Comparison of ENCODE assay signal across 1 cellular context in the genomic region with DNA sequence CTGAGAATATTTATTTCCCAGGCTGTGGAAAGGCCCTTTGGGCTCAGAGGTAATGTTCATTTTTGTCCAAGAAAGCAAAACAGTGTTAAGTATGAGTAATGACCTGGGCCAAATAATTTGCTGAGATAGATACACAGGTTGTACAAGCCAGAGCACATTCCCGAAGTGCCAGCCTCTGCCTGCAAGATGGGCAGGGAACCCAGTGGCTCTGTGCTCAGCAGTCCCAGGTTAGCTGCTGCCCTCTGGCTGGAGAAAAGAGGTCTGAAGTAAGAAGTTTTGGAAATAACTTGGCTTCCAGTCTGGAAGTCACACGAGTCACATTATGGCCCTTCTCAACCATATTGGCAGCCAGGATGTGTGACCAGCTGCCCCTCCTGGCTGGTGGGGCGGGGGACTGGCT.
TF ChIP-seq lines count a peak whose summit lies in the region.

No MANE protein-coding gene starts in this region.

TF ChIP-seq in IMR-90, 13 proteins besides CTCF, POLR2A, EP300 and RAD21:
- TF ChIP-seq BHLHE40 (IDR thresholded peaks at IDR 0.05; ENCODE audit: low read depth, low read length) (no peak), RFX5 (IDR thresholded peaks at IDR 0.05; ENCODE audit: low read depth, low read length) (no peak), CHD1 (IDR thresholded peaks at IDR 0.05; ENCODE audit: low read depth, low read length) (no peak), RCOR1 (IDR thresholded peaks at IDR 0.05; ENCODE audit: insufficient replicate concordance, low read length) (no peak), SMC3 (IDR thresholded peaks at IDR 0.05; ENCODE audit: low read depth, low read length) (no peak), MAFK (IDR thresholded peaks at IDR 0.05; ENCODE audit: low read depth, low read length) (no peak), MXI1 (IDR thresholded peaks at IDR 0.05; ENCODE audit: borderline replicate concordance, low read depth, low read length) (no peak), CEBPB (IDR thresholded peaks at IDR 0.05; ENCODE audit: low read depth, low read length) (no peak), NFE2L2 (IDR thresholded peaks at IDR 0.05; ENCODE audit: low read depth, low read length) (no peak), MAZ (IDR thresholded peaks at IDR 0.05; ENCODE audit: borderline replicate concordance, low read depth, low read length) (no peak), FOS (IDR thresholded peaks at IDR 0.05; ENCODE audit: low read depth, low read length) (no peak)
- TF ChIP-seq, protein P1, sequence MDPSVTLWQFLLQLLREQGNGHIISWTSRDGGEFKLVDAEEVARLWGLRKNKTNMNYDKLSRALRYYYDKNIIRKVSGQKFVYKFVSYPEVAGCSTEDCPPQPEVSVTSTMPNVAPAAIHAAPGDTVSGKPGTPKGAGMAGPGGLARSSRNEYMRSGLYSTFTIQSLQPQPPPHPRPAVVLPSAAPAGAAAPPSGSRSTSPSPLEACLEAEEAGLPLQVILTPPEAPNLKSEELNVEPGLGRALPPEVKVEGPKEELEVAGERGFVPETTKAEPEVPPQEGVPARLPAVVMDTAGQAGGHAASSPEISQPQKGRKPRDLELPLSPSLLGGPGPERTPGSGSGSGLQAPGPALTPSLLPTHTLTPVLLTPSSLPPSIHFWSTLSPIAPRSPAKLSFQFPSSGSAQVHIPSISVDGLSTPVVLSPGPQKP (IDR thresholded peaks at IDR 0.05; ENCODE audit: borderline replicate concordance, low read depth, low read length): no peak
- TF ChIP-seq, protein P2, sequence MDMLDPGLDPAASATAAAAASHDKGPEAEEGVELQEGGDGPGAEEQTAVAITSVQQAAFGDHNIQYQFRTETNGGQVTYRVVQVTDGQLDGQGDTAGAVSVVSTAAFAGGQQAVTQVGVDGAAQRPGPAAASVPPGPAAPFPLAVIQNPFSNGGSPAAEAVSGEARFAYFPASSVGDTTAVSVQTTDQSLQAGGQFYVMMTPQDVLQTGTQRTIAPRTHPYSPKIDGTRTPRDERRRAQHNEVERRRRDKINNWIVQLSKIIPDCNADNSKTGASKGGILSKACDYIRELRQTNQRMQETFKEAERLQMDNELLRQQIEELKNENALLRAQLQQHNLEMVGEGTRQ (IDR thresholded peaks at IDR 0.05; ENCODE audit: low read depth, low read length): no peak
